ENCODE assay signal across 9 cellular contexts in the genomic region with DNA sequence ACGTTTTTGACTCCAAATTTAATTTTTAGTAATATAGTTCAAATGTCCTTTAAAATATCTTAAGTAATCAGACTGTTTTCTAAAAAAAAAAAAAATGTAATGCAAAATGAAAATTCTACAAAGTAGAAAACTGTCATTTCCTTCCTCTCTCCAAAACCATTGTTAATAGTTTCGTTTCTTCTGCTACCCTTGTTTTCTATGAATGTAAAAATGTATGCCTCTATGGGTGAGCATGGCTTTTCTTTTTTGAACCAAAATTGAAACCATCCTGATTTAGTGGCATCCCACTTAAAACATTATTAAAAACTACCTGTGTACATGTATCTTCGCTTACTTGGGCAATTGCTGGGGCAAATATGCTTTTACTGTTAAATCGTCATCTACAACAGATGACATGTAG.
DNase-seq lines count a peak whose midpoint lies in the region; ATAC-seq and TF ChIP-seq lines count a peak whose summit lies in the region.
"Had no signal": no experiment of that assay in that cellular context is flagged by ENCODE, and none has a peak within 500 bp of the region (broad histone marks: within the 10 kb centered on the region; RNA-seq: fewer than 3 reads in every experiment).

No MANE protein-coding gene starts in this region.

- intact Hi-C loops in CD14-positive monocyte (cut with micrococcal nuclease): loop anchor here in 1 of 2 donors (10.0 kb wide), 1 partner anchor 195 kb away; a partner anchor contains a TSS

- H3K9me3 Mint-ChIP-seq in CD14-positive monocyte: no peaks in the 10 kb centered on the region

- ATAC-seq in GM21381 (IDR thresholded peaks at IDR 0.05; ENCODE audit: unreplicated experiment): peak; percentile 25

- H3K27ac ChIP-seq in OCI-LY1 (ENCODE audit: low read depth, low read length, poor library complexity, severe bottlenecking): peak overlapping the region; percentile 51
- peak overlapping the region; percentile 26 for H3K27ac ChIP-seq in hepatocyte

- TF ChIP-seq CTCF in CD14-positive monocyte (IDR thresholded peaks at IDR 0.05): no peak
- no peak for TF ChIP-seq CTCF in OCI-LY1 (IDR thresholded peaks at IDR 0.05; ENCODE audit: low read length)
- no peak for TF ChIP-seq CTCF in hepatocyte (IDR thresholded peaks at IDR 0.05; ENCODE audit: poor library complexity)

- H3K4me3 ChIP-seq in OCI-LY1 (ENCODE audit: low read depth, low read length, poor library complexity, severe bottlenecking) (peak overlapping the region; percentile 25), hepatocyte (no peak overlapping the region)

- H3K27me3 ChIP-seq in OCI-LY1 (ENCODE audit: insufficient read depth, low read length): no peaks in the 10 kb centered on the region
- no peaks in the 10 kb centered on the region for H3K27me3 ChIP-seq in hepatocyte

- no peak overlapping the region for H2AFZ ChIP-seq in OCI-LY1 (ENCODE audit: low read length)
- H2AFZ ChIP-seq in hepatocyte: no peak overlapping the region

- H3K4me1 Mint-ChIP-seq in CD14-positive monocyte: peaks cover 88% of the 10 kb centered on the region

- no peaks in the 10 kb centered on the region for H3K9me3 ChIP-seq in OCI-LY1 (ENCODE audit: low read length)
- H3K9me3 ChIP-seq in hepatocyte (ENCODE audit: low read depth): no peaks in the 10 kb centered on the region

- H3K9ac ChIP-seq in OCI-LY1 (ENCODE audit: low read length): no peak overlapping the region

- peak overlapping the region; percentile 83 to 96 (median 90) for H3K27ac Mint-ChIP-seq in CD14-positive monocyte

- DNase-seq in CD14-positive monocyte (ENCODE audit: low spot score): no peak
- no peak for DNase-seq in hepatocyte (ENCODE audit: low spot score)
- no peak for DNase-seq in iPS-NIHi11 (ENCODE audit: low spot score)
- DNase-seq in NCI-H2029 treated with DMSO at 0.1 percent for 48 hours (lab: John Stamatoyannopoulos, UW): no peak
- DNase-seq in ecto neural progenitor cell (ENCODE audit: low spot score): no peak
- DNase-seq in GM19240 (ENCODE audit: insufficient read length, low spot score): no peak

- H3K27me3 Mint-ChIP-seq in CD14-positive monocyte (ENCODE audit: low read depth in 3 of 3): peaks cover 0 to 5% (median 0%) of the 10 kb centered on the region in 3 donors

- peak overlapping the region; percentile 56 to 82 for H3K4me3 Mint-ChIP-seq in CD14-positive monocyte
- H3K4me3 Mint-ChIP-seq: brain had no signal

- H3K79me2 ChIP-seq in OCI-LY1 (ENCODE audit: insufficient read depth, low read length) (no peaks in the 10 kb centered on the region), hepatocyte (peaks cover 88% of the 10 kb centered on the region)

- H3K4me1 ChIP-seq in OCI-LY1 (ENCODE audit: insufficient read depth, low read length, severe bottlenecking): peaks cover 44% of the 10 kb centered on the region
- H3K4me1 ChIP-seq in hepatocyte (ENCODE audit: insufficient read depth): peaks cover 3% of the 10 kb centered on the region

- no peaks in the 10 kb centered on the region for H3K9me2 ChIP-seq in OCI-LY1 (ENCODE audit: low read depth, low read length)
- no peaks in the 10 kb centered on the region for H3K9me2 ChIP-seq in hepatocyte (replicated peaks; ENCODE audit: insufficient read depth)

- H3F3A ChIP-seq in OCI-LY1 (ENCODE audit: insufficient read depth, low read length): no peaks in the 10 kb centered on the region

- peaks cover 0 to 8% of the 10 kb centered on the region in 2 donors for H3K36me3 Mint-ChIP-seq in CD14-positive monocyte

- no peaks in the 10 kb centered on the region for H4K20me1 ChIP-seq in OCI-LY1 (ENCODE audit: insufficient read depth, low read length)
- no peaks in the 10 kb centered on the region for H4K20me1 ChIP-seq in hepatocyte (ENCODE audit: insufficient read depth, poor library complexity, severe bottlenecking)

- 67% methylated on average over 4 of the region's 4 CpGs for WGBS in hepatocyte (ENCODE audit: low lambda C conversion rate, missing lambda C conversion rate)

- H3K4me2 ChIP-seq in OCI-LY1 (ENCODE audit: low read length): peak overlapping the region; percentile 44
- H3K4me2 ChIP-seq in hepatocyte: no peak overlapping the region

- H3K36me3 ChIP-seq in OCI-LY1 (ENCODE audit: insufficient read depth, low read length): no peaks in the 10 kb centered on the region
- no peaks in the 10 kb centered on the region for H3K36me3 ChIP-seq in hepatocyte (replicated peaks; ENCODE audit: insufficient read depth, low read depth)
